ENCODE assay signal across 8 cellular contexts in genomic region chr22:23896166-23896522, GRCh38. TPM values are rescaled to one million over a fixed set of nuclear protein-coding genes. Genes with fewer than 3 reads are reported as not detected.
DNase-seq lines count a peak whose midpoint lies in the region; ATAC-seq, FAIRE-seq and TF ChIP-seq lines count a peak whose summit lies in the region.
"Had no signal": no experiment of that assay in that cellular context is flagged by ENCODE, and none has a peak within 500 bp of the region (broad histone marks: within the 10 kb centered on the region; RNA-seq: fewer than 3 reads in every experiment).

No MANE protein-coding gene starts in this region.

- H3K4me1 ChIP-seq in GM23248 (ENCODE audit: insufficient read depth) = peaks cover 9% of the 10 kb centered on the region; the same call in 1 of the 2 replicates
- H3K4me1 ChIP-seq in OCI-LY7 (ENCODE audit: insufficient read depth, low read length, poor library complexity, severe bottlenecking) = peaks cover 25% of the 10 kb centered on the region
- H3K4me1 ChIP-seq in H1 (replicated peaks in 1 of 4; ENCODE audit: control insufficient read depth in 3 of 4, insufficient read depth in 4 of 4, low read length in 3 of 4) = peaks cover 9 to 34% (median 15%) of the 10 kb centered on the region in 4 experiments
- peaks cover 17% of the 10 kb centered on the region for H3K4me1 ChIP-seq in effector memory CD4-positive, alpha-beta T cell (ENCODE audit: control insufficient read depth, insufficient read depth, low read length, poor library complexity, severe bottlenecking)

- H3K14ac ChIP-seq in H1 (ENCODE audit: insufficient read length) = no peak overlapping the region

- no peak overlapping the region for H3K27ac ChIP-seq in GM23248
- peak overlapping the region; percentile 90 for H3K27ac ChIP-seq in OCI-LY7 (ENCODE audit: low read depth, low read length, poor library complexity, severe bottlenecking)
- no peak overlapping the region for H3K27ac ChIP-seq in H1 (ENCODE audit: low read depth, low read length)
- no peak overlapping the region for H3K27ac ChIP-seq in effector memory CD4-positive, alpha-beta T cell (ENCODE audit: insufficient read depth, low read length, poor library complexity, severe bottlenecking)

- peaks cover 6% of the 10 kb centered on the region for H3K23me2 ChIP-seq in H1 (ENCODE audit: low read depth, low read length)

- H3K4me2 ChIP-seq in GM23248 (ENCODE audit: unreplicated experiment) (no peak overlapping the region), OCI-LY7 (ENCODE audit: low read length) (peak overlapping the region; percentile 89), H1 (ENCODE audit: insufficient read depth in 1 of 2, low read depth in 2 of 2, low read length in 2 of 2) (peak overlapping the region; percentile 58 to 86; a peak in 1 of 4 replicates)

- TF ChIP-seq CTCF in OCI-LY7 (conservative IDR thresholded peaks at IDR 0.05; ENCODE audit: low read length) (no peak), H1 (IDR thresholded peaks at IDR 0.05; ENCODE audit: control extremely low read depth in 1 of 3, insufficient read depth in 1 of 3, low read depth in 1 of 3, low read length in 3 of 3) (no peak), retinal pigment epithelial cell (conservative IDR thresholded peaks at IDR 0.05; ENCODE audit: low read depth, low read length) (no peak), omental fat pad (IDR thresholded peaks at IDR 0.05) (no peak)

- ATAC-seq in omental fat pad (ENCODE audit: low FRiP score) = no peak

- peaks cover 24% of the 10 kb centered on the region for H3K79me2 ChIP-seq in GM23248 (ENCODE audit: insufficient read depth)
- peaks cover 21% of the 10 kb centered on the region; the same call in 1 of the 2 replicates for H3K79me2 ChIP-seq in OCI-LY7 (ENCODE audit: insufficient read depth, low read depth, low read length)
- peaks cover 0 to 7% of the 10 kb centered on the region in 2 experiments; a peak in 1 of 4 replicates for H3K79me2 ChIP-seq in H1 (ENCODE audit: control insufficient read depth in 1 of 2, insufficient read depth in 2 of 2, low read length in 2 of 2)

- no peak overlapping the region for H2BK12ac ChIP-seq in H1 (ENCODE audit: low read depth, low read length)

- H3K79me1 ChIP-seq in H1 (ENCODE audit: low read depth, low read length) = no peaks in the 10 kb centered on the region; the same call in none of the 2 replicates

- CTCF ChIA-PET in OCI-LY7 (lab: Charles Lee; ENCODE audit: unreplicated experiment) (no interaction called here), H1 (lab: Charles Lee; ENCODE audit: partially characterized antibody) (interaction anchor here (1.3 to 2.0 kb wide), 4 partner anchors 13 to 60 kb away, joined by 3 to 13 read pairs (median 5); no protein-coding TSS in a partner anchor)

- H3K4me3 ChIP-seq in GM23248 = peak overlapping the region; percentile 80
- H3K4me3 ChIP-seq in OCI-LY7 (ENCODE audit: low read depth, low read length, poor library complexity, severe bottlenecking) = peak overlapping the region; percentile 87
- H3K4me3 ChIP-seq in H1 (ENCODE audit: extremely low read depth in 1 of 4, insufficient read depth in 2 of 4, low read depth in 3 of 4, low read length in 4 of 4) = peak overlapping the region in 3 of 4 experiments; percentile 77 to 91 (median 85); a peak in 4 of 8 replicates
- peak overlapping the region; percentile 80 for H3K4me3 ChIP-seq in retinal pigment epithelial cell (ENCODE audit: low read length)
- no peak overlapping the region for H3K4me3 ChIP-seq in effector memory CD4-positive, alpha-beta T cell (ENCODE audit: insufficient read depth, low read depth, low read length, poor library complexity, severe bottlenecking)

- POLR2A ChIA-PET in OCI-LY7 (lab: Charles Lee) = no interaction called here
- POLR2A ChIA-PET in H1 (lab: Charles Lee; ENCODE audit: partially characterized antibody) = interaction anchor here (0.7 to 3.0 kb wide), 5 partner anchors 8 to 75 kb away, joined by 3 to 23 read pairs (median 9); no protein-coding TSS in a partner anchor

- no peak overlapping the region for H3K56ac ChIP-seq in H1 (replicated peaks; ENCODE audit: insufficient read length, low read depth, low read length)

- 0 out of 2 replicates have a peak overlapping the region, but pooled peaks have one; percentile 2 for H2AK5ac ChIP-seq in H1 (ENCODE audit: low read depth, low read length)

- intact Hi-C loops in OCI-LY7 (cut with micrococcal nuclease; ENCODE audit: unreplicated experiment) = no loop called here

- peaks cover 22% of the 10 kb centered on the region; the same call in 1 of the 2 replicates for H3F3A ChIP-seq in GM23248 (ENCODE audit: insufficient read depth)

- H4K91ac ChIP-seq in H1 (replicated peaks; ENCODE audit: insufficient read length, low read length) = no peak overlapping the region

- H3K18ac ChIP-seq in H1 (ENCODE audit: extremely low read depth, low read length) = no peak overlapping the region

- no peak for TF ChIP-seq POLR2A in H1 (IDR thresholded peaks at IDR 0.05; ENCODE audit: control extremely low read depth in 1 of 2, low read depth in 2 of 2, low read length in 2 of 2)

- no peak overlapping the region for H3K9ac ChIP-seq in GM23248
- H3K9ac ChIP-seq in H1 (replicated peaks in 1 of 4; ENCODE audit: extremely low read depth in 1 of 4, low read depth in 3 of 4, low read length in 3 of 4) = no peak overlapping the region

- no peak overlapping the region for H2AFZ ChIP-seq in GM23248
- no peak overlapping the region for H2AFZ ChIP-seq in OCI-LY7 (ENCODE audit: low read length)
- no peak overlapping the region for H2AFZ ChIP-seq in H1 (ENCODE audit: low read length)

- no peaks in the 10 kb centered on the region for H3K9me2 ChIP-seq in GM23248 (ENCODE audit: insufficient read depth)
- H3K9me2 ChIP-seq in OCI-LY7 (ENCODE audit: insufficient read depth, low read length) = no peaks in the 10 kb centered on the region

- no peak overlapping the region for H2BK120ac ChIP-seq in H1 (replicated peaks; ENCODE audit: low read depth, low read length)

- WGBS in GM23248 (ENCODE audit: low coverage in 1 of 2, low lambda C conversion rate in 2 of 2, missing lambda C conversion rate in 2 of 2), 2 experiments = 94 to 100% methylated on average over 5 of the region's 5 CpGs
- 85% methylated on average over 5 of the region's 5 CpGs; no CpG with 5 or more reads in 1 of the 2 experiments for WGBS in H1 (ENCODE audit: extremely low coverage in 1 of 2, insufficient coverage in 1 of 2, insufficient read length in 1 of 2, insufficient replicate concordance in 2 of 2, low coverage in 1 of 2, low lambda C conversion rate in 2 of 2, missing lambda C conversion rate in 1 of 2), 2 experiments

- H2BK15ac ChIP-seq in H1 (ENCODE audit: low read length) = no peak overlapping the region

- no peak overlapping the region for H3K23ac ChIP-seq in H1 (ENCODE audit: insufficient read length)

- DNase-seq in GM23248 = no peak
- no peak for DNase-seq in OCI-LY7 (ENCODE audit: low spot score)
- DNase-seq in H1 (ENCODE audit: low read depth in 1 of 2, low spot score in 2 of 2) = no peak
- DNase-seq in retinal pigment epithelial cell (ENCODE audit: low read depth) = no peak
- no peak for DNase-seq in LoVo (ENCODE audit: low spot score)
- no peak for DNase-seq in effector memory CD4-positive, alpha-beta T cell
- DNase-seq in omental fat pad (ENCODE audit: low spot score) = no peak
- DNase-seq: SW 1271 had no signal

- H3K27me3 ChIP-seq in GM23248 (replicated peaks; ENCODE audit: insufficient read depth) (no peaks in the 10 kb centered on the region), H1 (replicated peaks in 1 of 4; ENCODE audit: control insufficient read depth in 3 of 4, extremely low read depth in 1 of 4, insufficient read depth in 3 of 4, low read length in 3 of 4) (no peaks in the 10 kb centered on the region; a peak in 1 of 7 replicates)
- no peaks in the 10 kb centered on the region for H3K27me3 ChIP-seq in effector memory CD4-positive, alpha-beta T cell (replicated peaks; ENCODE audit: control insufficient read depth, insufficient read depth, low read length, poor library complexity, severe bottlenecking)

- no peak for FAIRE-seq in H1 (lab: Jason Lieb, UNC)

- H4K5ac ChIP-seq in H1 (ENCODE audit: insufficient read length, low read depth, low read length) = no peak overlapping the region

- TF ChIP-seq RAD21 in H1 (IDR thresholded peaks at IDR 0.05 in 1 of 2, conservative IDR thresholded peaks at IDR 0.05 in 1 of 2; ENCODE audit: low read depth in 2 of 2, low read length in 2 of 2) = no peak

- no peak overlapping the region for H4K8ac ChIP-seq in H1 (ENCODE audit: extremely low read depth, insufficient read depth, low read length)

- no TSS peak for BruUV-seq in OCI-LY7 (replicated peaks; lab: Mats Ljungman, UMichigan)

- no peak overlapping the region; the same call in 1 of the 2 replicates for H2BK5ac ChIP-seq in H1 (ENCODE audit: low read depth, low read length)

- H3K9me3 ChIP-seq in GM23248 (ENCODE audit: low read depth) = no peaks in the 10 kb centered on the region
- no peaks in the 10 kb centered on the region for H3K9me3 ChIP-seq in OCI-LY7 (ENCODE audit: low read length)
- peaks cover 10 to 14% of the 10 kb centered on the region in 2 experiments; a peak in 2 of 4 replicates for H3K9me3 ChIP-seq in H1 (ENCODE audit: insufficient read depth in 2 of 2, low read depth in 1 of 2, low read length in 1 of 2)
- no peaks in the 10 kb centered on the region for H3K9me3 ChIP-seq in effector memory CD4-positive, alpha-beta T cell (ENCODE audit: control insufficient read depth, low read length)

- H3K36me3 ChIP-seq in GM23248 (ENCODE audit: low read depth) (peaks cover 12% of the 10 kb centered on the region; the same call in 1 of the 2 replicates), OCI-LY7 (ENCODE audit: insufficient read depth, low read length) (peaks cover 55% of the 10 kb centered on the region), H1 (ENCODE audit: control insufficient read depth in 2 of 4, insufficient read depth in 4 of 4, low read length in 3 of 4) (peaks cover 14 to 20% (median 18%) of the 10 kb centered on the region in 4 experiments)
- peaks cover 17% of the 10 kb centered on the region for H3K36me3 ChIP-seq in effector memory CD4-positive, alpha-beta T cell (ENCODE audit: control insufficient read depth, insufficient read depth, low read length)

- TF ChIP-seq EP300 in H1 (IDR thresholded peaks at IDR 0.05; ENCODE audit: borderline replicate concordance in 1 of 2, low read depth in 2 of 2, low read length in 2 of 2) = no peak

- H4K20me1 ChIP-seq in GM23248 (ENCODE audit: insufficient read depth) = no peaks in the 10 kb centered on the region
- H4K20me1 ChIP-seq in OCI-LY7 (ENCODE audit: insufficient read depth, low read length) = peaks cover 9% of the 10 kb centered on the region; the same call in 1 of the 2 replicates
- peaks cover 5 to 11% of the 10 kb centered on the region in 2 experiments for H4K20me1 ChIP-seq in H1 (replicated peaks in 1 of 2; ENCODE audit: control insufficient read depth in 1 of 2, insufficient read depth in 2 of 2, low read length in 2 of 2)

- no peak overlapping the region for H3K4ac ChIP-seq in H1 (replicated peaks; ENCODE audit: insufficient read length, low read depth, low read length)

- H2BK20ac ChIP-seq in H1 (ENCODE audit: low read length) = no peak overlapping the region

- in situ Hi-C loops in GM23248 (cut with MboI) = no loop called here

RNA-seq across cellular contexts. Expression of gene MIF, which starts 2.0 kb away (rescaled TPM):
- 262 and 335 TPM in 2 replicates for total RNA-seq in GM23248 (2014; rRNA removed; shearing (Covaris generic))
- polyA plus RNA-seq in GM23248 (2016; fragmentation: Nextera tagmentation; extraction: Ambion mirVana) (2,233 and 2,246 TPM in 2 replicates), H1 (2011; rRNA removed) (1,870 and 2,008 TPM in 2 replicates)
- 861 and 1,440 TPM in 2 replicates for total RNA-seq in OCI-LY7 (2014; rRNA removed; shearing (Covaris generic))
- total RNA-seq in OCI-LY7 (2022) (1,078 and 1,202 TPM in 2 replicates), omental fat pad (100 to 1,000 TPM; 136 to 255 (median 235) TPM)
- 1,082 and 1,119 TPM in 2 replicates for total RNA-seq in H1 (2021; fragmentation: NEBNext Ultra II Directional; extraction: Animal tissue kit (Norgen Biotek cat#: 25700))
- polyA plus RNA-seq in H1 (2011; cell fraction: cytosol; rRNA removed) = 1,234 TPM
- 854 TPM for polyA plus RNA-seq in H1 (2011; cell fraction: nucleus; rRNA removed)
- 481 to 1,182 TPM (median 1,056 TPM) in 4 replicates for polyA plus RNA-seq in H1 (2012, experiment 1 of 2)
- polyA plus RNA-seq in H1 (2012, experiment 2 of 2) = 1,334 TPM
- polyA plus RNA-seq in H1 (2013, experiment 1 of 2) = 1,822 TPM
- 1,703 TPM for polyA plus RNA-seq in H1 (2013, experiment 2 of 2)
- polyA minus RNA-seq in H1 (2011; rRNA and poly(A)+ RNA removed) = 45.6 and 50.1 TPM in 2 replicates
- polyA minus RNA-seq in H1 (2011; cell fraction: cytosol; rRNA and poly(A)+ RNA removed) = 631 TPM
- 307 TPM for polyA minus RNA-seq in H1 (2011; cell fraction: nucleus; rRNA and poly(A)+ RNA removed)

RNA-seq across cellular contexts. Expression of gene SLC2A11, which starts 38.5 kb away (rescaled TPM):
- total RNA-seq in GM23248 (2014; rRNA removed; shearing (Covaris generic)) = 8.5 and 16.6 TPM in 2 replicates
- polyA plus RNA-seq in GM23248 (2016; fragmentation: Nextera tagmentation; extraction: Ambion mirVana) = 5.7 and 6.1 TPM in 2 replicates
- total RNA-seq in OCI-LY7 (2014; rRNA removed; shearing (Covaris generic)) = 16.0 and 16.4 TPM in 2 replicates
- total RNA-seq in OCI-LY7 (2022) = 41.6 and 50.2 TPM in 2 replicates
- 12.5 and 13.2 TPM in 2 replicates for total RNA-seq in H1 (2021; fragmentation: NEBNext Ultra II Directional; extraction: Animal tissue kit (Norgen Biotek cat#: 25700))
- polyA plus RNA-seq in H1 (2011; rRNA removed) = 9.1 and 10.7 TPM in 2 replicates
- polyA plus RNA-seq in H1 (2011; cell fraction: cytosol; rRNA removed) = 16.2 TPM
- polyA plus RNA-seq in H1 (2011; cell fraction: nucleus; rRNA removed) = 32.5 TPM
- 12.7 to 19.4 TPM (median 16.1 TPM) in 4 replicates for polyA plus RNA-seq in H1 (2012, experiment 1 of 2)
- polyA plus RNA-seq in H1 (2012, experiment 2 of 2) = 9.7 TPM
- polyA plus RNA-seq in H1 (2013, experiment 1 of 2) = 14.1 TPM
- polyA plus RNA-seq in H1 (2013, experiment 2 of 2) = 12.3 TPM
- 16.2 and 25.1 TPM in 2 replicates for polyA minus RNA-seq in H1 (2011; rRNA and poly(A)+ RNA removed)
- polyA minus RNA-seq in H1 (2011; cell fraction: cytosol; rRNA and poly(A)+ RNA removed) = 5.9 TPM
- 20.7 TPM for polyA minus RNA-seq in H1 (2011; cell fraction: nucleus; rRNA and poly(A)+ RNA removed)
- 1 to 10 TPM; 3.1 to 9.2 (median 7.5) TPM for total RNA-seq in omental fat pad

RNA-seq across cellular contexts. Expression of gene DERL3, which starts 57.3 kb away (rescaled TPM):
- 1.2 and 2.3 TPM in 2 replicates for total RNA-seq in GM23248 (2014; rRNA removed; shearing (Covaris generic))
- polyA plus RNA-seq in GM23248 (2016; fragmentation: Nextera tagmentation; extraction: Ambion mirVana) (0.73 and 0.76 TPM in 2 replicates), H1 (2011; rRNA removed) (19.5 and 27.8 TPM in 2 replicates)
- 34.6 and 44.6 TPM in 2 replicates for total RNA-seq in OCI-LY7 (2014; rRNA removed; shearing (Covaris generic))
- total RNA-seq in OCI-LY7 (2022) (52.1 and 64.1 TPM in 2 replicates), omental fat pad (1 to 10 TPM in 2 of 4 donors, under 1 TPM in 2; 0.47 to 3.1 (median 1.5) TPM)
- 8.7 and 9.9 TPM in 2 replicates for total RNA-seq in H1 (2021; fragmentation: NEBNext Ultra II Directional; extraction: Animal tissue kit (Norgen Biotek cat#: 25700))
- 18.7 TPM for polyA plus RNA-seq in H1 (2011; cell fraction: cytosol; rRNA removed)
- 46.9 TPM for polyA plus RNA-seq in H1 (2011; cell fraction: nucleus; rRNA removed)
- polyA plus RNA-seq in H1 (2012, experiment 1 of 2) = 6.7 to 16.6 TPM (median 12.9 TPM) in 4 replicates
- polyA plus RNA-seq in H1 (2012, experiment 2 of 2) = 14.4 TPM
- polyA plus RNA-seq in H1 (2013, experiment 1 of 2) = 20.0 TPM
- 21.0 TPM for polyA plus RNA-seq in H1 (2013, experiment 2 of 2)
- 4.5 and 5.2 TPM in 2 replicates for polyA minus RNA-seq in H1 (2011; rRNA and poly(A)+ RNA removed)
- polyA minus RNA-seq in H1 (2011; cell fraction: cytosol; rRNA and poly(A)+ RNA removed) = 4.6 TPM
- 6.7 TPM for polyA minus RNA-seq in H1 (2011; cell fraction: nucleus; rRNA and poly(A)+ RNA removed)
